ENCODE assay signal across 20 cellular contexts in the genomic region with DNA sequence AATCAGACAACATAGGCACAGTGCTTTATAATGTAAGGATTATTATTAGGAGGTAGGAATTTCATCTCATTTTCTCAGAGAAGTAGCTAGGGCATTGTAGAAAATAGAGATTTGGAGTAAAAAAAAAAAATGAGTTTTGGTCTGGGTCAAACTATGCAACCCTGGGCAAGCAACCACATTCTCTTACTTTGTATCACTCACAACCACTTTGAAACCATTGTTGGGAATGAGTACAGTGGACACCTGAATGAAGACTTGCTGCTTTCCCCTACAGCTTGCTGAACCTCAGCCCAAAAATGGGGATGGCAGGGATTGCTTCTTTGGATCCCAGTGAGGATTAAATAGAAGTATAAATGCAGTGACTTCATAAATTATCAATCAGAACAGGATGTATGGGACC. TPM values are rescaled to one million over a fixed set of nuclear protein-coding genes. Genes with fewer than 3 reads are reported as not detected.
DNase-seq lines count a peak whose midpoint lies in the region; ATAC-seq and TF ChIP-seq lines count a peak whose summit lies in the region.
"Had no signal": no experiment of that assay in that cellular context is flagged by ENCODE, and none has a peak within 500 bp of the region (broad histone marks: within the 10 kb centered on the region; RNA-seq: fewer than 3 reads in every experiment).

No MANE protein-coding gene starts in this region.

- POLR2A ChIA-PET in activated CD4-positive, alpha-beta T cell treated with anti-CD3 and anti-CD28 coated beads for 36 hours (lab: Charles Lee) = no interaction called here
- POLR2A ChIA-PET in CD4-positive, alpha-beta memory T cell (lab: Charles Lee; ENCODE audit: partially characterized antibody) = interaction anchor here (1.0 to 12.8 kb wide), 7 partner anchors 9 to 312 kb away, joined by 3 to 233 read pairs (median 8); partner anchors contain the start of genes FAM117A and SLC35B1

- CTCF ChIA-PET in activated CD4-positive, alpha-beta T cell treated with anti-CD3 and anti-CD28 coated beads for 36 hours (lab: Charles Lee) = interaction anchor here (0.8 to 2.8 kb wide), 7 partner anchors 9 to 148 kb away, joined by 3 to 15 read pairs (median 8); partner anchors contain the start of gene SLC35B1
- CTCF ChIA-PET in CD4-positive, alpha-beta memory T cell (lab: Charles Lee; ENCODE audit: partially characterized antibody) = interaction anchor here (1.5 to 3.6 kb wide), 3 partner anchors 8 to 70 kb away, joined by 5 to 22 read pairs (median 8); no protein-coding TSS in a partner anchor

- no peak overlapping the region for H3K4me3 Mint-ChIP-seq in activated CD4-positive, alpha-beta T cell treated with anti-CD3 and anti-CD28 coated beads for 36 hours
- peak overlapping the region in 6 of 8 donors; percentile 28 to 85 (median 69) for H3K4me3 Mint-ChIP-seq in CD4-positive, alpha-beta memory T cell
- H3K4me3 Mint-ChIP-seq in central memory CD8-positive, alpha-beta T cell = peak overlapping the region; percentile 66
- no peak overlapping the region for H3K4me3 Mint-ChIP-seq in glutamatergic neuron (ENCODE audit: unreplicated experiment)

- H3K36me3 Mint-ChIP-seq in activated CD4-positive, alpha-beta T cell treated with anti-CD3 and anti-CD28 coated beads for 36 hours (ENCODE audit: low read depth) = peaks cover 32% of the 10 kb centered on the region
- H3K36me3 Mint-ChIP-seq in CD4-positive, alpha-beta memory T cell = peaks cover 72 to 84% of the 10 kb centered on the region in 2 donors
- H3K36me3 Mint-ChIP-seq in central memory CD8-positive, alpha-beta T cell (ENCODE audit: insufficient read depth) = peaks cover 78% of the 10 kb centered on the region
- no peaks in the 10 kb centered on the region for H3K36me3 Mint-ChIP-seq in glutamatergic neuron (ENCODE audit: unreplicated experiment)

- H3K27me3 Mint-ChIP-seq in activated CD4-positive, alpha-beta T cell treated with anti-CD3 and anti-CD28 coated beads for 36 hours = no peaks in the 10 kb centered on the region
- peaks cover 0 to 2% of the 10 kb centered on the region in 2 donors for H3K27me3 Mint-ChIP-seq in CD4-positive, alpha-beta memory T cell
- H3K27me3 Mint-ChIP-seq in central memory CD8-positive, alpha-beta T cell = no peaks in the 10 kb centered on the region
- H3K27me3 Mint-ChIP-seq in glutamatergic neuron (ENCODE audit: unreplicated experiment) = no peaks in the 10 kb centered on the region

- H2AFZ ChIP-seq in parathyroid adenoma = peak overlapping the region; percentile 51

- H3K27ac Mint-ChIP-seq in activated CD4-positive, alpha-beta T cell treated with anti-CD3 and anti-CD28 coated beads for 36 hours = peak overlapping the region; percentile 90
- H3K27ac Mint-ChIP-seq in CD4-positive, alpha-beta memory T cell = peak overlapping the region; percentile 92 to 99 (median 98)
- peak overlapping the region; percentile 99 for H3K27ac Mint-ChIP-seq in central memory CD8-positive, alpha-beta T cell (ENCODE audit: low read depth)
- H3K27ac Mint-ChIP-seq in glutamatergic neuron (ENCODE audit: unreplicated experiment) = no peak overlapping the region

- peak; percentile 3 for ATAC-seq in activated CD4-positive, alpha-beta T cell treated with anti-CD3 and anti-CD28 coated beads for 36 hours
- no peak for ATAC-seq in central memory CD8-positive, alpha-beta T cell (replicated peaks; ENCODE audit: extremely low read depth, poor library complexity, severe bottlenecking)
- ATAC-seq in GM19395 (IDR thresholded peaks at IDR 0.05; ENCODE audit: unreplicated experiment) = no peak
- ATAC-seq: A549 had no signal

- intact Hi-C loops in activated CD4-positive, alpha-beta T cell treated with anti-CD3 and anti-CD28 coated beads for 36 hours (cut with DNase I, micrococcal nuclease) = loop anchor here in 1 of 2 experiments (1.0 to 2.0 kb wide), 3 partner anchors 22 to 72 kb away; partner anchors contain the start of gene KAT7
- intact Hi-C loops in CD4-positive, alpha-beta memory T cell (cut with micrococcal nuclease) = loop anchor here (1.0 to 2.0 kb wide), 3 partner anchors 22 to 72 kb away; partner anchors contain the start of gene KAT7

- H3K79me2 ChIP-seq in parathyroid adenoma = peaks cover 3% of the 10 kb centered on the region

- peaks cover 41% of the 10 kb centered on the region for H3K4me1 Mint-ChIP-seq in activated CD4-positive, alpha-beta T cell treated with anti-CD3 and anti-CD28 coated beads for 36 hours
- peaks cover 36 to 53% (median 43%) of the 10 kb centered on the region in 4 donors for H3K4me1 Mint-ChIP-seq in CD4-positive, alpha-beta memory T cell
- H3K4me1 Mint-ChIP-seq in central memory CD8-positive, alpha-beta T cell = peaks cover 51% of the 10 kb centered on the region
- H3K4me1 Mint-ChIP-seq in glutamatergic neuron (ENCODE audit: low read depth, unreplicated experiment) = peaks cover 3% of the 10 kb centered on the region

- no peak for DNase-seq in activated CD4-positive, alpha-beta T cell treated with anti-CD3 and anti-CD28 coated beads for 36 hours
- DNase-seq in activated CD4-positive, alpha-beta T cell treated with anti-CD3 and anti-CD28 coated beads, Interleukin-2, amount 50 U/mL, for 4 hours = no peak
- no peak for DNase-seq in CD4-positive, alpha-beta memory T cell
- no peak for DNase-seq in central memory CD8-positive, alpha-beta T cell (ENCODE audit: low spot score in 2 of 2)
- no peak for DNase-seq in activated CD4-positive, CD25-positive, alpha-beta regulatory T cell (lab: John Stamatoyannopoulos, UW)
- DNase-seq in glutamatergic neuron = no peak
- DNase-seq: aorta; DMS153; effector CD8-positive, alpha-beta T cell; GDM1; Kasumi-1; NCI-H1092 treated with DMSO at 0.1 percent for 48 hours; NCI-H2081; NCI-H524; sigmoid colon had no signal

- H3K9me3 Mint-ChIP-seq in activated CD4-positive, alpha-beta T cell treated with anti-CD3 and anti-CD28 coated beads for 36 hours (ENCODE audit: low read depth) = no peaks in the 10 kb centered on the region
- no peaks in the 10 kb centered on the region for H3K9me3 Mint-ChIP-seq in CD4-positive, alpha-beta memory T cell
- H3K9me3 Mint-ChIP-seq in central memory CD8-positive, alpha-beta T cell = no peaks in the 10 kb centered on the region
- no peaks in the 10 kb centered on the region for H3K9me3 Mint-ChIP-seq in glutamatergic neuron (ENCODE audit: unreplicated experiment)

- no peaks in the 10 kb centered on the region for H3K27me3 ChIP-seq in CD4-positive, alpha-beta memory T cell (ENCODE audit: insufficient read depth, low read length)
- H3K27me3 ChIP-seq in parathyroid adenoma (ENCODE audit: control insufficient read depth, insufficient read depth, low read length) = no peaks in the 10 kb centered on the region
- H3K27me3 ChIP-seq: BLaER1 treated with 17β-estradiol and CSF1 and Interleukin-3, amounts not matched to agents 10 nM and 100 nM; sigmoid colon; upper lobe of left lung had no signal

- no peak overlapping the region for H3K4me2 ChIP-seq in parathyroid adenoma (ENCODE audit: low read length)
- H3K4me2 ChIP-seq: A549 had no signal

- peak overlapping the region; percentile 78 for H3K27ac ChIP-seq in CD4-positive, alpha-beta memory T cell (ENCODE audit: low read depth, low read length)
- peak overlapping the region; percentile 98 for H3K27ac ChIP-seq in parathyroid adenoma
- H3K27ac ChIP-seq: A549 had no signal

- H3K4me3 ChIP-seq in CD4-positive, alpha-beta memory T cell (ENCODE audit: low read length in 2 of 2) = no peak overlapping the region
- no peak overlapping the region for H3K4me3 ChIP-seq in parathyroid adenoma (ENCODE audit: low read depth, low read length)
- H3K4me3 ChIP-seq: A549; BLaER1 treated with 17β-estradiol and CSF1 and Interleukin-3, amounts not matched to agents 10 nM and 100 nM; sigmoid colon; upper lobe of left lung had no signal

- peaks cover 46% of the 10 kb centered on the region for H3K4me1 ChIP-seq in CD4-positive, alpha-beta memory T cell (ENCODE audit: insufficient read depth, low read length)
- H3K4me1 ChIP-seq in parathyroid adenoma = peaks cover 36% of the 10 kb centered on the region
- H3K4me1 ChIP-seq: A549, upper lobe of left lung had no signal

- TF ChIP-seq CTCF in parathyroid adenoma (IDR thresholded peaks at IDR 0.05) = no peak
- no peak for TF ChIP-seq CTCF in glutamatergic neuron (IDR thresholded peaks at IDR 0.05; ENCODE audit: partially characterized antibody, unreplicated experiment)

- no peak overlapping the region for H3K9ac ChIP-seq in parathyroid adenoma
- H3K9ac ChIP-seq: BLaER1 treated with 17β-estradiol and CSF1 and Interleukin-3, amounts not matched to agents 10 nM and 100 nM had no signal

- no peaks in the 10 kb centered on the region for H3K9me3 ChIP-seq in CD4-positive, alpha-beta memory T cell (ENCODE audit: control insufficient read depth in 1 of 2, low read length in 2 of 2)
- H3K9me3 ChIP-seq in parathyroid adenoma (ENCODE audit: control insufficient read depth, low read length) = no peaks in the 10 kb centered on the region
- H3K9me3 ChIP-seq: A549; BLaER1 treated with 17β-estradiol and CSF1 and Interleukin-3, amounts not matched to agents 10 nM and 100 nM; sigmoid colon; upper lobe of left lung had no signal

- H3K36me3 ChIP-seq in CD4-positive, alpha-beta memory T cell (ENCODE audit: insufficient read depth, low read length) = peaks cover 85% of the 10 kb centered on the region
- H3K36me3 ChIP-seq in parathyroid adenoma (ENCODE audit: control insufficient read depth, insufficient read depth, low read length) = no peaks in the 10 kb centered on the region

RNA-seq across cellular contexts. Expression of gene SLC35B1, which starts 9.2 kb away (rescaled TPM):
- 10 to 100 TPM; 43.9 to 59.4 TPM for total RNA-seq in activated CD4-positive, alpha-beta T cell treated with anti-CD3 and anti-CD28 coated beads for 36 hours
- 10 to 100 TPM; 48.4 to 52.1 TPM for total RNA-seq in CD4-positive, alpha-beta memory T cell
- polyA plus RNA-seq in CD4-positive, alpha-beta memory T cell = 10 to 100 TPM; 30.8 to 38.9 TPM
- total RNA-seq in glutamatergic neuron (ENCODE audit: unreplicated experiment) = 123 TPM

RNA-seq across cellular contexts. Expression of gene SPOP, which starts 39.1 kb away (rescaled TPM):
- total RNA-seq in activated CD4-positive, alpha-beta T cell treated with anti-CD3 and anti-CD28 coated beads for 36 hours = 10 to 100 TPM; 57.0 to 64.6 TPM
- total RNA-seq in CD4-positive, alpha-beta memory T cell = 10 to 100 TPM; 83.1 to 86.1 TPM
- polyA plus RNA-seq in CD4-positive, alpha-beta memory T cell = 100 to 1,000 TPM; 111 to 126 TPM
- 49.5 TPM for total RNA-seq in glutamatergic neuron (ENCODE audit: unreplicated experiment)

RNA-seq across cellular contexts. Expression of gene FAM117A, which starts 47.0 kb away (rescaled TPM):
- total RNA-seq in activated CD4-positive, alpha-beta T cell treated with anti-CD3 and anti-CD28 coated beads for 36 hours = 10 to 100 TPM; 14.1 to 15.4 TPM
- total RNA-seq in CD4-positive, alpha-beta memory T cell = 100 to 1,000 TPM in 1 of 2 experiments, 10 to 100 TPM in 1; 95.1 to 102 TPM
- polyA plus RNA-seq in CD4-positive, alpha-beta memory T cell = 10 to 100 TPM; 61.2 to 73.4 TPM
- 11.9 TPM for total RNA-seq in glutamatergic neuron (ENCODE audit: unreplicated experiment)

Comparison
In these comparisons a context has a peak if more than half of its experiments do, and no peak if none do; other contexts are left out.
1. H3K4me3 Mint-ChIP-seq: peak in CD4-positive, alpha-beta memory T cell (6 of 8) and central memory CD8-positive, alpha-beta T cell (single experiment); none in activated CD4-positive, alpha-beta T cell treated with anti-CD3 and anti-CD28 coated beads for 36 hours (single experiment) and glutamatergic neuron (single experiment).